ENCODE assay signal across 9 cellular contexts in the genomic region with DNA sequence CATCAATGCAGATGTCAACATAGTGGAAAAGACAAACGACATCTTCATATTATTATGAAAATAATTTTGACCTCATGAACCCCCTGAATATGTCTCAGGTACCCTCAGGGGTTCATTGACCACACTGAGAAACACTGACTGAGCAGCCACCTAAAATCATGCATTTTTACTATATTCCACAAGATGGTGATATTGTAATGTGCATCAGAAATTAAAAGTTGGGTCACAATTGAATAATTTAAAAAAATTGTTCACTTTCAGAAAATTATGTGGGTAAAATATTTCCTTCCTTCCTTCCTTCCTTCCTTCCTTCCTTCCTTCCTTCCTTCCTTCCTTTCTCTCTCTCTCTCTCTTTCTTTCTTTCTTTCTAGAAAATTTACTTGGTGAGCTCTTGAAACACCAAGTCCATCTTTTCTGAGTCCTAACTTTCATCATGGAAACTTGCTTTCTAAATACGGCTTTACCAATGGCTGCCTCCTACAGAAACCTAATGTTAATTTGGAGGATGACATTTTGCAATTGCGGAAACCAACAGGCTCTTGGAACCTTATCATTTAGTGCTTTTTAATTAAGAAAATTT.
DNase-seq lines count a peak whose midpoint lies in the region; ATAC-seq and TF ChIP-seq lines count a peak whose summit lies in the region.
"Had no signal": no experiment of that assay in that cellular context is flagged by ENCODE, and none has a peak within 500 bp of the region (broad histone marks: within the 10 kb centered on the region; RNA-seq: fewer than 3 reads in every experiment).

No MANE protein-coding gene starts in this region.

- no peak overlapping the region for H3K4me3 ChIP-seq in cardiac muscle cell
- no peak overlapping the region for H3K4me3 ChIP-seq in right atrium auricular region
- no peak overlapping the region for H3K4me3 ChIP-seq in transverse colon

- peak in 1 of 2 donors; percentile 6 for DNase-seq in cardiac muscle cell (ENCODE audit: low read depth in 1 of 2, low spot score in 1 of 2)
- DNase-seq in right atrium auricular region (ENCODE audit: low spot score), result no peak
- DNase-seq in RKO (ENCODE audit: low spot score), result peak; percentile 18
- no peak for DNase-seq in foreskin keratinocyte
- no peak for DNase-seq in transverse colon
- DNase-seq in NCI-H526 treated with DMSO at 0.1 percent for 48 hours (lab: John Stamatoyannopoulos, UW), result no peak
- DNase-seq in inferior parietal cortex (ENCODE audit: extremely low spot score), result no peak
- no peak for DNase-seq in NCI-H1930 (lab: John Stamatoyannopoulos, UW)
- DNase-seq: amygdala had no signal

- peak; percentile 39 for TF ChIP-seq CTCF in cardiac muscle cell (IDR thresholded peaks at IDR 0.05; ENCODE audit: low read depth, low read length)
- peak in 1 of 2 donors; percentile 62 for TF ChIP-seq CTCF in right atrium auricular region (IDR thresholded peaks at IDR 0.05)
- TF ChIP-seq CTCF in foreskin keratinocyte (conservative IDR thresholded peaks at IDR 0.05), result peak; percentile 62
- TF ChIP-seq CTCF in transverse colon (IDR thresholded peaks at IDR 0.05), result peak; percentile 28 to 49 (median 37)

- no peak for TF ChIP-seq EP300 in transverse colon (IDR thresholded peaks at IDR 0.05; ENCODE audit: low read depth)

- H3K27ac ChIP-seq in cardiac muscle cell (no peak overlapping the region), right atrium auricular region (no peak overlapping the region), foreskin keratinocyte (no peak overlapping the region), transverse colon (no peak overlapping the region)

- no peaks in the 10 kb centered on the region for H3K27me3 ChIP-seq in cardiac muscle cell
- H3K27me3 ChIP-seq in right atrium auricular region, result no peaks in the 10 kb centered on the region
- no peaks in the 10 kb centered on the region for H3K27me3 ChIP-seq in foreskin keratinocyte
- H3K27me3 ChIP-seq in transverse colon, result no peaks in the 10 kb centered on the region

- in situ Hi-C loops in transverse colon (cut with MboI; ENCODE audit: low pct_ligation_motif_present in 1 of 4, low pct_unique_long_range_greater_than_20kb in 1 of 4, low sequenced_read_pairs in 3 of 4), result loop anchor here in 3 of 4 donors (25.0 kb wide), 5 partner anchors 332 to 882 kb away; no protein-coding TSS in a partner anchor

- no peaks in the 10 kb centered on the region for H3K9me3 ChIP-seq in cardiac muscle cell (ENCODE audit: low read depth)
- peaks cover 0 to 9% of the 10 kb centered on the region in 2 donors for H3K9me3 ChIP-seq in right atrium auricular region
- H3K9me3 ChIP-seq in transverse colon, result no peaks in the 10 kb centered on the region

- H3K36me3 ChIP-seq in cardiac muscle cell, result no peaks in the 10 kb centered on the region
- H3K36me3 ChIP-seq in right atrium auricular region, result no peaks in the 10 kb centered on the region
- H3K36me3 ChIP-seq in transverse colon, result no peaks in the 10 kb centered on the region

- whole genome bisulfite sequencing in transverse colon (ENCODE audit: low coverage in 1 of 2), 2 donors, result 30% methylated on average over 3 of the region's 3 CpGs; no CpG with 5 or more reads in 1 of the 2 donors

- TF ChIP-seq POLR2A in transverse colon (IDR thresholded peaks at IDR 0.05), result no peak

- intact Hi-C loops in transverse colon (cut with DNase I; ENCODE audit: low total_unique reads), result no loop called here

- no peaks in the 10 kb centered on the region for H3K4me1 ChIP-seq in cardiac muscle cell (ENCODE audit: low read depth)
- H3K4me1 ChIP-seq in right atrium auricular region, result no peaks in the 10 kb centered on the region
- H3K4me1 ChIP-seq in foreskin keratinocyte, result no peaks in the 10 kb centered on the region
- no peaks in the 10 kb centered on the region for H3K4me1 ChIP-seq in transverse colon

- ATAC-seq in foreskin keratinocyte, result no peak
